Comparison of ENCODE assay signal across 8 cellular contexts in the genomic region with DNA sequence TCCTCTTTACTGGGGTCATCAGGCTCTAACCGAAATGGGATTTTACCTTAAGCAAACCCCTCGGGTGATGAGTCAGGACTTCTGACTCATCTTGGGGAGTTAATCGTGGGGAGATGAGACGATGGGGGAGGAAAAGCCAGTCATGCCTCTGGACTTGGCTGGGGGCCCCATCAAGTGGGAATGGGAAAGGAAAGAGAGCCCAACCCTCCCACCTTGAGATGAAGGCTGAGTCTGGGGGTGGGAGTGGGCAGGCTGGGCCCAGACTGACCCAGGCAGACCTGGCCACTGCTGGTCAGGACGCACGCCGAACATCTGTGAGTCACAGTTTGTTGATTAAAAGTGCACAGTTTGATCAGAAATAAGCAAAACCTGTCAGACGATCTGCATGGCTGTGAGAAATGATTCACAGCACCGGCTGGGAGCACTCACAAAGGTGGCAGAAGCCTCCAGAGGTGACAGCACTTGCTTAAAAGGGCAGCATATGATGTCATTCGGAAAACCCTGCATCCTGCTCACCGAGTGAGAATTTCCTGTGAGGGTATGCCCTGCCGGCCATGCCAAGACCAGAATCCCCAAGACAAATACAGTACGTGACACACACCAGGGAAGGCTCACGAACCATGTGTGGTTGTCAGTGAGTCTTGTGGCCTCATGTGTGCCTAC. TPM values are rescaled to one million over a fixed set of nuclear protein-coding genes. Genes with fewer than 3 reads are reported as not detected.
DNase-seq lines count a peak whose midpoint lies in the region; ATAC-seq, FAIRE-seq and TF ChIP-seq lines count a peak whose summit lies in the region.

No MANE protein-coding gene starts in this region.

- TF ChIP-seq CTCF in GM12864 (IDR thresholded peaks at IDR 0.05; ENCODE audit: low read depth, low read length, missing control alignments): no peak
- no peak for TF ChIP-seq CTCF in astrocyte (IDR thresholded peaks at IDR 0.05; ENCODE audit: insufficient read depth, low read depth, low read length)

- no peaks in the 10 kb centered on the region for H3K27me3 Mint-ChIP-seq in astrocyte (ENCODE audit: low read depth, unreplicated experiment)

- no peaks in the 10 kb centered on the region for H3K27me3 ChIP-seq in astrocyte (ENCODE audit: insufficient read depth, low read length)

- peaks cover 35% of the 10 kb centered on the region for H3K79me2 ChIP-seq in astrocyte (ENCODE audit: insufficient read depth, low read length)

- FAIRE-seq in HTR-8/SVneo (lab: Jason Lieb, UNC) (no peak), astrocyte (lab: Jason Lieb, UNC) (peak; percentile 90)

- no peaks in the 10 kb centered on the region for H3K9me3 Mint-ChIP-seq in astrocyte (ENCODE audit: unreplicated experiment)

- peaks cover 3% of the 10 kb centered on the region for H3K36me3 ChIP-seq in astrocyte (ENCODE audit: insufficient read depth, low read length)

- H3K4me1 Mint-ChIP-seq in astrocyte (ENCODE audit: low read depth, unreplicated experiment): peaks cover 63% of the 10 kb centered on the region

- peak overlapping the region; percentile 52 for H3K4me3 Mint-ChIP-seq in astrocyte (ENCODE audit: unreplicated experiment)

- peak overlapping the region; percentile 15; the same call in 1 of the 2 replicates for H3K4me3 ChIP-seq in GM12864 (ENCODE audit: low read depth, low read length)
- no peak overlapping the region for H3K4me3 ChIP-seq in astrocyte (ENCODE audit: insufficient read depth, low read depth, low read length)

- H4K20me1 ChIP-seq in astrocyte (ENCODE audit: insufficient read depth, low read length): no peaks in the 10 kb centered on the region

- ATAC-seq in GM21576 (IDR thresholded peaks at IDR 0.05; ENCODE audit: unreplicated experiment): peak; percentile 80

- no peak overlapping the region for H2AFZ ChIP-seq in astrocyte (ENCODE audit: low read depth, low read length)

- peaks cover 48% of the 10 kb centered on the region for H3K36me3 Mint-ChIP-seq in astrocyte (ENCODE audit: low read depth, unreplicated experiment)

- peak overlapping the region; percentile 77 for H3K9ac ChIP-seq in astrocyte (ENCODE audit: low read length)

- peak overlapping the region; percentile 95 for H3K27ac ChIP-seq in astrocyte (ENCODE audit: low read depth, low read length)

- no peaks in the 10 kb centered on the region for H3K9me3 ChIP-seq in astrocyte (ENCODE audit: insufficient read depth, low read depth, low read length)

- peak; percentile 47 for DNase-seq in GM12864 (ENCODE audit: low read depth)
- peak; percentile 71 for DNase-seq in HTR-8/SVneo (ENCODE audit: insufficient read length, low spot score)
- DNase-seq in astrocyte (ENCODE audit: low read depth): peak; percentile 99
- peak; percentile 42 for DNase-seq in mucosa of gallbladder (ENCODE audit: low spot score)
- no peak for DNase-seq in NCI-H187 treated with DMSO at 0.1 percent for 48 hours (lab: John Stamatoyannopoulos, UW)
- no peak for DNase-seq in ureter (ENCODE audit: low spot score)
- DNase-seq in NCI-H1048 (lab: John Stamatoyannopoulos, UW): no peak

- peak overlapping the region; percentile 69 for H3K4me2 ChIP-seq in astrocyte (ENCODE audit: low read length)

- H3K4me1 ChIP-seq in astrocyte (ENCODE audit: insufficient read depth, low read length): peaks cover 37% of the 10 kb centered on the region

- peak overlapping the region; percentile 97 for H3K27ac Mint-ChIP-seq in astrocyte (ENCODE audit: unreplicated experiment)

RNA-seq across cellular contexts. Expression of gene SLC25A51, which starts 50.0 kb away (rescaled TPM):
- total RNA-seq in astrocyte (37.1 and 39.6 TPM in 2 replicates), mucosa of gallbladder (29.0 TPM), ureter (22.1 TPM)

Comparison
In these comparisons a context has a peak if more than half of its experiments do, and no peak if none do; other contexts are left out.
1. DNase-seq: peak in GM12864 (single experiment), HTR-8/SVneo (single experiment), astrocyte (single experiment) and mucosa of gallbladder (single experiment); none in NCI-H187 treated with DMSO at 0.1 percent for 48 hours (single experiment), ureter (single experiment) and NCI-H1048 (single experiment).